Comparison of ENCODE assay signal across 8 cellular contexts in the genomic region with DNA sequence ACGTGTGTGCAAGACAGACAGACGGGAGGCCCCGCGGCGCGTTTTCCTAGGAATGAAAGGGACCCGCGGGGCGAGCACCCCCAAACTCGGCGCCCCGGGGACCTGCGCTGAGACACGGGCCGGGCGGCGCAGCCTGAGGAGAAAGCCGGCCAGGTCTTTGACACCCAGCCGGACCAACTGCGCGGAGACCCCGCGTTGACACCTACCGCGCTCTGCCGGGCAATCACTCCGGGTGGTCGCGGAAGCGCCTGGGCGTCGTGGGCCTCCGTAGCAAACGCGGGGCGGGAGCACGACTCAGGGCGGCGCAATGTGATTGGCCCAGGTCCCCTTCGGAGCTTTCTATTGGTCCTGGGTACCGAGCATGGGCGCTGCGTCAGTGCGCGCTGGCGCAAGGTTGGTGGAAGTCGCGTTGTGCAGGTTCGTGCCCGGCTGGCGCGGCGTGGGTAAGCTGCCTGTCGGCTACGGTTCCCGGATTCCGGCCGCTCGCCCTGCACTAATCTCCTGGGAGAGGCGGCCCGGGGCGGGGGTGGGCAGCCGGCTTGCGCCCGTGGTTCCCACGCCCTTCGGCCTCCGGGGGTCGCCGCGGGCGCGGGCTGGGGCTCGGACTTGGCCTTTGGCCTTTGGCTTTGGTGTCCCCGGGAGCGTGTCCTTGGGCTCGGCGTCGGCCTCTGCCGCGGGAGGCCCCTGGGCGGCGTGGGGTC. TPM values are rescaled to one million over a fixed set of nuclear protein-coding genes. Genes with fewer than 3 reads are reported as not detected.
DNase-seq lines count a peak whose midpoint lies in the region; ATAC-seq and TF ChIP-seq lines count a peak whose summit lies in the region.

A gene with protein sequence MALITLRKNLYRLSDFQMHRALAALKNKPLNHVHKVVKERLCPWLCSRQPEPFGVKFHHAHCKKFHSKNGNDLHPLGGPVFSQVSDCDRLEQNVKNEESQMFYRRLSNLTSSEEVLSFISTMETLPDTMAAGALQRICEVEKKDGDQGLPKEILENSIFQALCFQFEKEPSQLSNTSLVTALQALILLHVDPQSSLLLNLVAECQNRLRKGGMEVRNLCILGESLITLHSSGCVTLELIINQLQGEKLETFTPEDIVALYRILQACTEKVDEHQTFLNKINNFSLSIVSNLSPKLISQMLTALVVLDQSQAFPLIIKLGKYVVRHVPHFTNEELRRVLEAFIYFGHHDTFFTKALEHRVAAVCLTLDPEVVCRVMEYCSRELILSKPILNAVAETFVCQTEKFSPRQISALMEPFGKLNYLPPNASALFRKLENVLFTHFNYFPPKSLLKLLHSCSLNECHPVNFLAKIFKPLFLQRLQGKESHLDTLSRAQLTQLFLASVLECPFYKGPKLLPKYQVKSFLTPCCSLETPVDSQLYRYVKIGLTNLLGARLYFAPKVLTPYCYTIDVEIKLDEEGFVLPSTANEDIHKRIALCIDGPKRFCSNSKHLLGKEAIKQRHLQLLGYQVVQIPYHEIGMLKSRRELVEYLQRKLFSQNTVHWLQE (minus strand): TSS at position 259 of the 701 bp plus-strand sequence. CDS start 948 bp downstream, outside the sequence.
A gene (plus strand): TSS at position 376 of the 701 bp plus-strand sequence. CDS start 1,647 bp downstream, outside the sequence.

- H3K9me3 ChIP-seq in RWPE2 (ENCODE audit: severe bottlenecking), result no peaks in the 10 kb centered on the region

- peaks cover 62% of the 10 kb centered on the region for H3K4me1 Mint-ChIP-seq in activated T-helper 2 cell treated with anti-CD3 and anti-CD28 coated beads, Interferon-gamma antibody, Interleukin-2, Interleukin-4, amounts not matched to agents 10 μg/mL and 5 μg/mL and 100 μg/mL, durations not matched to agents 14 hours and 24 hours and 36 hours (ENCODE audit: low read depth)
- peaks cover 27% of the 10 kb centered on the region for H3K4me1 Mint-ChIP-seq in nephron
- H3K4me1 Mint-ChIP-seq in stimulated activated naive CD8-positive, alpha-beta T cell treated with anti-CD3 and anti-CD28 coated beads, Interleukin-15, Interleukin-2, amounts not matched to agents 100 ng/mL and 50 ng/mL, for 24 hours (ENCODE audit: low read depth), result peaks cover 82% of the 10 kb centered on the region

- intact Hi-C loops in activated T-helper 2 cell treated with anti-CD3 and anti-CD28 coated beads, Interferon-gamma antibody, Interleukin-2, Interleukin-4, amounts not matched to agents 10 μg/mL and 5 μg/mL and 100 μg/mL, durations not matched to agents 14 hours and 24 hours and 36 hours (cut with micrococcal nuclease), result loop anchor here (1.0 to 10.0 kb wide), 4 partner anchors 9 to 1234 kb away; a partner anchor contains a TSS

- DNase-seq in EH (ENCODE audit: low read depth) (peak; percentile 93), H4 (ENCODE audit: low spot score) (peak; percentile 94), LoVo (ENCODE audit: low spot score) (peak; percentile 98), RWPE2 (ENCODE audit: low spot score) (peak; percentile 95), fibroblast of peridontal ligament (ENCODE audit: extremely low read depth) (peak; percentile 89)
- peak; percentile 87 for DNase-seq in activated T-helper 2 cell treated with anti-CD3 and anti-CD28 coated beads, Interferon-gamma antibody, Interleukin-2, Interleukin-4, amounts not matched to agents 10 μg/mL and 5 μg/mL and 100 μg/mL, durations not matched to agents 14 hours and 24 hours and 36 hours (ENCODE audit: low spot score)

- H3K4me1 ChIP-seq in RWPE2 (ENCODE audit: insufficient read depth, poor library complexity, severe bottlenecking), result peaks cover 14% of the 10 kb centered on the region

- H3K27me3 ChIP-seq in RWPE2 (ENCODE audit: insufficient read depth, poor library complexity, severe bottlenecking), result no peaks in the 10 kb centered on the region

- H3K27ac ChIP-seq in RWPE2 (ENCODE audit: poor library complexity, severe bottlenecking), result peak within 1 kb of the TSS; percentile 23

- ATAC-seq in RWPE2 (ENCODE audit: low read depth), result peak; percentile 100

- peaks cover 60% of the 10 kb centered on the region for H3K36me3 Mint-ChIP-seq in activated T-helper 2 cell treated with anti-CD3 and anti-CD28 coated beads, Interferon-gamma antibody, Interleukin-2, Interleukin-4, amounts not matched to agents 10 μg/mL and 5 μg/mL and 100 μg/mL, durations not matched to agents 14 hours and 24 hours and 36 hours (ENCODE audit: low read depth)
- H3K36me3 Mint-ChIP-seq in nephron (ENCODE audit: low read depth), result peaks cover 18% of the 10 kb centered on the region
- H3K36me3 Mint-ChIP-seq in stimulated activated naive CD8-positive, alpha-beta T cell treated with anti-CD3 and anti-CD28 coated beads, Interleukin-15, Interleukin-2, amounts not matched to agents 100 ng/mL and 50 ng/mL, for 24 hours (ENCODE audit: low read depth), result peaks cover 70% of the 10 kb centered on the region

- H3K27me3 Mint-ChIP-seq in activated T-helper 2 cell treated with anti-CD3 and anti-CD28 coated beads, Interferon-gamma antibody, Interleukin-2, Interleukin-4, amounts not matched to agents 10 μg/mL and 5 μg/mL and 100 μg/mL, durations not matched to agents 14 hours and 24 hours and 36 hours (ENCODE audit: low read depth), result no peaks in the 10 kb centered on the region
- no peaks in the 10 kb centered on the region for H3K27me3 Mint-ChIP-seq in nephron (ENCODE audit: low read depth)
- H3K27me3 Mint-ChIP-seq in stimulated activated naive CD8-positive, alpha-beta T cell treated with anti-CD3 and anti-CD28 coated beads, Interleukin-15, Interleukin-2, amounts not matched to agents 100 ng/mL and 50 ng/mL, for 24 hours, result no peaks in the 10 kb centered on the region

- no peak for TF ChIP-seq CTCF in RWPE2 (IDR thresholded peaks at IDR 0.05; ENCODE audit: poor library complexity, severe bottlenecking)
- no peak for TF ChIP-seq CTCF in nephron (IDR thresholded peaks at IDR 0.05; ENCODE audit: unreplicated experiment in 3 of 3)

- H3K36me3 ChIP-seq in RWPE2 (ENCODE audit: low read depth), result peaks cover 60% of the 10 kb centered on the region

- peak within 1 kb of the TSS; percentile 94 for H3K4me3 ChIP-seq in RWPE2 (ENCODE audit: severe bottlenecking)

- H3K4me3 Mint-ChIP-seq in activated T-helper 2 cell treated with anti-CD3 and anti-CD28 coated beads, Interferon-gamma antibody, Interleukin-2, Interleukin-4, amounts not matched to agents 10 μg/mL and 5 μg/mL and 100 μg/mL, durations not matched to agents 14 hours and 24 hours and 36 hours (ENCODE audit: low read depth), result peak within 1 kb of the TSS; percentile 99
- peak within 1 kb of the TSS; percentile 93 to 99 (median 94) for H3K4me3 Mint-ChIP-seq in nephron
- H3K4me3 Mint-ChIP-seq in stimulated activated naive CD8-positive, alpha-beta T cell treated with anti-CD3 and anti-CD28 coated beads, Interleukin-15, Interleukin-2, amounts not matched to agents 100 ng/mL and 50 ng/mL, for 24 hours, result peak within 1 kb of the TSS; percentile 100

- peak within 1 kb of the TSS; percentile 83 for H3K27ac Mint-ChIP-seq in activated T-helper 2 cell treated with anti-CD3 and anti-CD28 coated beads, Interferon-gamma antibody, Interleukin-2, Interleukin-4, amounts not matched to agents 10 μg/mL and 5 μg/mL and 100 μg/mL, durations not matched to agents 14 hours and 24 hours and 36 hours
- H3K27ac Mint-ChIP-seq in nephron, result peak within 1 kb of the TSS; percentile 37 to 87 (median 83)
- H3K27ac Mint-ChIP-seq in stimulated activated naive CD8-positive, alpha-beta T cell treated with anti-CD3 and anti-CD28 coated beads, Interleukin-15, Interleukin-2, amounts not matched to agents 100 ng/mL and 50 ng/mL, for 24 hours, result peak within 1 kb of the TSS; percentile 95

- H3K9me3 Mint-ChIP-seq in activated T-helper 2 cell treated with anti-CD3 and anti-CD28 coated beads, Interferon-gamma antibody, Interleukin-2, Interleukin-4, amounts not matched to agents 10 μg/mL and 5 μg/mL and 100 μg/mL, durations not matched to agents 14 hours and 24 hours and 36 hours, result no peaks in the 10 kb centered on the region
- H3K9me3 Mint-ChIP-seq in nephron, result no peaks in the 10 kb centered on the region
- H3K9me3 Mint-ChIP-seq in stimulated activated naive CD8-positive, alpha-beta T cell treated with anti-CD3 and anti-CD28 coated beads, Interleukin-15, Interleukin-2, amounts not matched to agents 100 ng/mL and 50 ng/mL, for 24 hours, result no peaks in the 10 kb centered on the region

RNA-seq across cellular contexts. Expression of the first gene that starts in this region (rescaled TPM):
- 34.4 and 41.9 TPM in 2 replicates for total RNA-seq in H4 (2014; rRNA removed; shearing (Covaris generic))
- 11.6 and 12.7 TPM in 2 replicates for total RNA-seq in activated T-helper 2 cell treated with anti-CD3 and anti-CD28 coated beads, Interferon-gamma antibody, Interleukin-2, Interleukin-4, amounts not matched to agents 10 μg/mL and 5 μg/mL and 100 μg/mL, durations not matched to agents 14 hours and 24 hours and 36 hours

RNA-seq across cellular contexts. Expression of the second gene that starts in this region (rescaled TPM):
- 29.7 and 37.4 TPM in 2 replicates for total RNA-seq in H4 (2014; rRNA removed; shearing (Covaris generic))
- total RNA-seq in activated T-helper 2 cell treated with anti-CD3 and anti-CD28 coated beads, Interferon-gamma antibody, Interleukin-2, Interleukin-4, amounts not matched to agents 10 μg/mL and 5 μg/mL and 100 μg/mL, durations not matched to agents 14 hours and 24 hours and 36 hours, result 61.9 and 71.4 TPM in 2 replicates

Comparison
In these comparisons a context has a peak if more than half of its experiments do, and no peak if none do; other contexts are left out.
1. Peak in every context shown above with its lines: DNase-seq, ATAC-seq, H3K4me3 ChIP-seq and H3K27ac ChIP-seq.